5 cellular contexts compared by ENCODE assay signal in genomic region chr4:189341881-189342280, GRCh38.
"Had no signal": no experiment of that assay in that cellular context is flagged by ENCODE, and none has a peak within 500 bp of the region (broad histone marks: within the 10 kb centered on the region; RNA-seq: fewer than 3 reads in every experiment).

No MANE protein-coding gene starts in this region.

- DNase-seq: H9, HCEC 1CT, KBM-7 had no signal

- H3K4me3 ChIP-seq: GM23338 had no signal

- H3K27ac ChIP-seq: HL-60 had no signal
